32 cellular contexts compared by ENCODE assay signal in genomic region chr2:63822478-63822877, GRCh38.
"Had no signal": no experiment of that assay in that cellular context is flagged by ENCODE, and none has a peak within 500 bp of the region (broad histone marks: within the 10 kb centered on the region; RNA-seq: fewer than 3 reads in every experiment).

No MANE protein-coding gene starts in this region.

- H3K9me3 ChIP-seq: adrenal gland, breast epithelium, colonic mucosa had no signal

- H3K27ac ChIP-seq: adrenal gland, breast epithelium, cardiac muscle cell, colonic mucosa, dorsolateral prefrontal cortex, WERI-Rb-1 had no signal

- H3K27me3 ChIP-seq: adrenal gland, breast epithelium, cardiac muscle cell, colonic mucosa, dorsolateral prefrontal cortex had no signal

- DNase-seq: activated CD4-positive, alpha-beta memory T cell treated with anti-CD3 and anti-CD28 coated beads for 36 hours; activated CD4-positive, alpha-beta T cell treated with anti-CD3 and anti-CD28 coated beads for 36 hours; activated CD4-positive, alpha-beta T cell treated with anti-CD3 and anti-CD28 coated beads, Interleukin-2, amount 10 ng/mL, durations not matched to agents 24 days and 14 days; activated CD4-positive, CD25-positive, alpha-beta regulatory T cell; activated CD4-positive, CD25-positive, alpha-beta regulatory T cell treated with anti-CD3 and anti-CD28 coated beads, Interleukin-2, amount 50 U/mL, for 72 hours; activated CD8-positive, alpha-beta memory T cell treated with anti-CD3 and anti-CD28 coated beads, Interleukin-2, amount 10 ng/mL, durations not matched to agents 7 days and 5 days; activated CD8-positive, alpha-beta memory T cell treated with anti-CD3 and anti-CD28 coated beads, Interleukin-2, amount 50 U/mL, for 4 hours; activated CD8-positive, alpha-beta T cell treated with anti-CD3 and anti-CD28 coated beads, Interleukin-2, amount 10 ng/mL, durations not matched to agents 7 days and 5 days; activated effector memory CD4-positive, alpha-beta T cell treated with anti-CD3 and anti-CD28 coated beads, Interleukin-2, amount 50 U/mL, for 16 hours; activated naive CD4-positive, alpha-beta T cell treated with anti-CD3 and anti-CD28 coated beads for 36 hours; activated naive CD8-positive, alpha-beta T cell treated with anti-CD3 and anti-CD28 coated beads for 36 hours; activated naive CD8-positive, alpha-beta T cell treated with anti-CD3 and anti-CD28 coated beads, Interleukin-2, amount 50 U/mL, for 24 hours; activated T-cell treated with anti-CD3 and anti-CD28 coated beads, Interleukin-2, amount 50 U/mL, for 1 hour; activated T-cell treated with anti-CD3 and anti-CD28 coated beads, Interleukin-2, amount 50 U/mL, for 48 hours; adrenal gland; amygdala; aorta; central memory CD4-positive, alpha-beta T cell; cerebellar nuclear complex; colonic mucosa; dorsolateral prefrontal cortex; effector memory CD4-positive, alpha-beta T cell; endodermal cell; foreskin fibroblast; head of caudate nucleus; T-helper 1 cell; T-helper 17 cell; T1000; WERI-Rb-1 had no signal

- H3K4me1 ChIP-seq: adrenal gland, breast epithelium, colonic mucosa had no signal

- H3K4me3 ChIP-seq: adrenal gland, breast epithelium, cardiac muscle cell, colonic mucosa, dorsolateral prefrontal cortex had no signal

- ATAC-seq: activated CD4-positive, alpha-beta T cell treated with anti-CD3 and anti-CD28 coated beads for 36 hours; activated CD8-positive, alpha-beta memory T cell treated with anti-CD3 and anti-CD28 coated beads, Interleukin-2, amount 10 ng/mL, durations not matched to agents 7 days and 5 days; activated CD8-positive, alpha-beta T cell treated with anti-CD3 and anti-CD28 coated beads, Interleukin-2, amount 10 ng/mL, durations not matched to agents 7 days and 5 days; activated naive CD8-positive, alpha-beta T cell treated with anti-CD3 and anti-CD28 coated beads, Interleukin-2, amount 50 U/mL, for 24 hours; esophagus mucosa; T-helper 17 cell had no signal

- H3K36me3 ChIP-seq: adrenal gland, breast epithelium, cardiac muscle cell, colonic mucosa, WERI-Rb-1 had no signal
